1 cellular context compared by ENCODE assay signal in genomic region chr5:76489877-76490688, GRCh38.
TF ChIP-seq lines count a peak whose summit lies in the region.

No MANE protein-coding gene starts in this region.

TF ChIP-seq in SK-N-SH, 30 proteins besides CTCF, POLR2A, EP300 and RAD21 (continued from another document):
- no peak for TF ChIP-seq USF2 (IDR thresholded peaks at IDR 0.05; ENCODE audit: borderline replicate concordance, low read depth, low read length)
- peak; percentile 35; the same call in 1 of the 2 replicates for TF ChIP-seq FOXM1 (IDR thresholded peaks at IDR 0.05; ENCODE audit: low read depth)
- no peak for TF ChIP-seq RFX5 (IDR thresholded peaks at IDR 0.05; ENCODE audit: low read length)
- TF ChIP-seq IRF3 (IDR thresholded peaks at IDR 0.05; ENCODE audit: low read depth, low read length), result no peak
- no peak for TF ChIP-seq FOXJ3 (CRISPR knock-in tag; IDR thresholded peaks at IDR 0.05)
- TF ChIP-seq SMC3 (IDR thresholded peaks at IDR 0.05; ENCODE audit: low read depth, low read length), result no peak
- no peak for TF ChIP-seq GATA2 (CRISPR knock-in tag; IDR thresholded peaks at IDR 0.05)
- TF ChIP-seq USF1 (IDR thresholded peaks at IDR 0.05; ENCODE audit: borderline replicate concordance, low read depth), result no peak
- no peak for TF ChIP-seq NRF1 (IDR thresholded peaks at IDR 0.05; ENCODE audit: low read depth, low read length)
- no peak for TF ChIP-seq NFIC (IDR thresholded peaks at IDR 0.05; ENCODE audit: borderline replicate concordance)
- TF ChIP-seq TCF12 (IDR thresholded peaks at IDR 0.05), result no peak; the same call in 1 of the 2 replicates
- no peak for TF ChIP-seq YY1 (IDR thresholded peaks at IDR 0.05; ENCODE audit: low read depth)
- no peak for TF ChIP-seq RXRA (IDR thresholded peaks at IDR 0.05; ENCODE audit: borderline replicate concordance, low read depth)
- peak; percentile 24; the same call in 1 of the 2 replicates for TF ChIP-seq JUND (IDR thresholded peaks at IDR 0.05)
- no peak; the same call in 1 of the 2 replicates for TF ChIP-seq POLR2AphosphoS5 (IDR thresholded peaks at IDR 0.05; ENCODE audit: low read depth, low read length)
- TF ChIP-seq MAX (IDR thresholded peaks at IDR 0.05; ENCODE audit: low read depth), result no peak
- no peak for TF ChIP-seq MXI1 (IDR thresholded peaks at IDR 0.05; ENCODE audit: low read depth, low read length)
- no peak for TF ChIP-seq EZH2phosphoT487 (IDR thresholded peaks at IDR 0.05; ENCODE audit: borderline replicate concordance, low read depth)
- no peak for TF ChIP-seq ZBTB33 (IDR thresholded peaks at IDR 0.05; ENCODE audit: borderline replicate concordance, low read depth)
- TF ChIP-seq GABPA (IDR thresholded peaks at IDR 0.05; ENCODE audit: low read depth), result no peak
- no peak for TF ChIP-seq TAF1 (IDR thresholded peaks at IDR 0.05; ENCODE audit: borderline replicate concordance, low read depth, low read length)
- 0 out of 2 replicates have a peak, but pooled peaks have one; percentile 29 for TF ChIP-seq FOSL2 (IDR thresholded peaks at IDR 0.05; ENCODE audit: borderline replicate concordance, low read depth)
- peak; percentile 25; the same call in 1 of the 2 replicates for TF ChIP-seq PBX3 (IDR thresholded peaks at IDR 0.05)
- TF ChIP-seq REST (IDR thresholded peaks at IDR 0.05; ENCODE audit: low read depth, low read length), result no peak
- no peak for TF ChIP-seq RCOR1 (IDR thresholded peaks at IDR 0.05; ENCODE audit: low read length)
